ENCODE assay signal across 12 cellular contexts in the genomic region with DNA sequence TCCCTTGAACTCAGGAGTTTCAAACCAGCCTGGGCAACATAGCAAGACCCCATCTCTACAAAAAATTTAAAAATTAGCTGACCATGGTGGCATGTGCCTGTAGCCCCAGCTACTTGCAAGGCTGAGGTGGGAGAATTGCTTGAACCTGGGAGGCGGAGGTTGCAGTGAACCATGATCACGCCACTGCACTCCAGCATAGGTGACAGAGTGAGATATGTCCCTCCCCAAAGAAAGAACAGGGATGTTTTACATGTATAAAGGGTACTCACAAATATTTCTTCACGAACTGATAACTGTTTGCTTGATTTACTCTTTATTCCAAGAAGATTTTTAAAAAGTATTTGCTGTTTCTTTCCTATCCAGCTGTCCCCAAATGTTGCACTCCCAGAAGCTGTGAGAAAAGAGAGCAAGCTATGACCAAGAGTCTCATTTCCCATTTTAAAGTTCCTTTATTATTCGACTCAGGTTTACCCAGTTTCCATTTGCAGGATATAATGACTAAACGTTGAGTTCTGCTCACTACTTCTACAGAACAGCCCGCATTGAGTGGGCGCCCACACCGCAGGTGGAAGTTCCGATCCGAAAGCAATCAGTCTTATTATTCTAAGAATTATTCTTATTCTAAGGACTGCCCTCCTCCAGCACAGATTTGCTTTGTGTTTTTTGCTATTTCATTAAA.
DNase-seq lines count a peak whose midpoint lies in the region; ATAC-seq, FAIRE-seq and TF ChIP-seq lines count a peak whose summit lies in the region.
"Had no signal": no experiment of that assay in that cellular context is flagged by ENCODE, and none has a peak within 500 bp of the region (broad histone marks: within the 10 kb centered on the region; RNA-seq: fewer than 3 reads in every experiment).

No MANE protein-coding gene starts in this region.

- no peaks in the 10 kb centered on the region for H3K4me1 ChIP-seq in transverse colon

- H3K27ac Mint-ChIP-seq in T-cell = peak overlapping the region; percentile 28 to 40
- H3K27ac Mint-ChIP-seq: activated CD4-positive, alpha-beta memory T cell treated with anti-CD3 and anti-CD28 coated beads for 36 hours had no signal

- no peaks in the 10 kb centered on the region for H3K9me3 Mint-ChIP-seq in T-cell
- H3K9me3 Mint-ChIP-seq: activated CD4-positive, alpha-beta memory T cell treated with anti-CD3 and anti-CD28 coated beads for 36 hours had no signal

- no peak overlapping the region for H3K4me3 ChIP-seq in transverse colon

- no peak for TF ChIP-seq CTCF in GM10248 (IDR thresholded peaks at IDR 0.05; ENCODE audit: control extremely low read depth, extremely low read depth, low read depth, missing control alignments)
- TF ChIP-seq CTCF in transverse colon (IDR thresholded peaks at IDR 0.05) = no peak

- POLR2A ChIA-PET in GM10248 (lab: Yijun Ruan, JAX) (no interaction called here), T-cell (lab: Charles Lee) (no interaction called here)

- peak; percentile 76 for ATAC-seq in HG02798 (IDR thresholded peaks at IDR 0.05; ENCODE audit: poor library complexity, unreplicated experiment)
- ATAC-seq in T-cell (replicated peaks in 1 of 4) = no peak
- ATAC-seq in HG03097 (IDR thresholded peaks at IDR 0.05; ENCODE audit: low FRiP score, unreplicated experiment) = no peak

- no peak for TF ChIP-seq POLR2A in transverse colon (IDR thresholded peaks at IDR 0.05)

- CTCF ChIA-PET in GM10248 (lab: Yijun Ruan, JAX) = interaction anchor here (1.1 to 2.3 kb wide), 5 partner anchors 8 to 57 kb away, joined by 3 to 7 read pairs (median 5); no protein-coding TSS in a partner anchor
- CTCF ChIA-PET in T-cell (lab: Charles Lee) = no interaction called here

- peak; percentile 61 for FAIRE-seq in GM19239 (lab: Jason Lieb, UNC)

- TF ChIP-seq EP300 in transverse colon (IDR thresholded peaks at IDR 0.05; ENCODE audit: low read depth) = no peak

- H3K4me3 Mint-ChIP-seq in T-cell = no peak overlapping the region
- H3K4me3 Mint-ChIP-seq: activated CD4-positive, alpha-beta memory T cell treated with anti-CD3 and anti-CD28 coated beads for 36 hours; CD4-positive, CD25-positive, alpha-beta regulatory T cell had no signal

- intact Hi-C loops in transverse colon (cut with DNase I; ENCODE audit: low total_unique reads) = no loop called here

- H3K27ac ChIP-seq in transverse colon = peak overlapping the region in 1 of 4 donors; percentile 35

- in situ Hi-C loops in transverse colon (cut with MboI; ENCODE audit: low pct_ligation_motif_present in 1 of 4, low pct_unique_long_range_greater_than_20kb in 1 of 4, low sequenced_read_pairs in 3 of 4) = no loop called here

- H3K36me3 Mint-ChIP-seq in T-cell = peaks cover 50% of the 10 kb centered on the region

- DNase-seq in GM10248 (ENCODE audit: extremely low spot score) (peak; percentile 64), GM19239 (ENCODE audit: insufficient read length, low spot score) (no peak), T-cell (no peak), transverse colon (no peak), NCI-H82 (lab: John Stamatoyannopoulos, UW) (no peak), NCI-H1417 (lab: John Stamatoyannopoulos, UW) (no peak)
- DNase-seq: activated CD4-positive, alpha-beta memory T cell treated with anti-CD3 and anti-CD28 coated beads for 36 hours; aorta; CD4-positive, CD25-positive, alpha-beta regulatory T cell; NCI-H526 treated with DMSO at 0.1 percent for 48 hours had no signal

- H3K36me3 ChIP-seq in transverse colon = no peaks in the 10 kb centered on the region

- H3K9me3 ChIP-seq in transverse colon = no peaks in the 10 kb centered on the region

- no peaks in the 10 kb centered on the region for H3K27me3 ChIP-seq in transverse colon

- no peaks in the 10 kb centered on the region for H3K27me3 Mint-ChIP-seq in T-cell
- H3K27me3 Mint-ChIP-seq: activated CD4-positive, alpha-beta memory T cell treated with anti-CD3 and anti-CD28 coated beads for 36 hours; CD4-positive, CD25-positive, alpha-beta regulatory T cell had no signal

- 74 to 89% methylated on average over 10 of the region's 10 CpGs for WGBS in transverse colon (ENCODE audit: low coverage in 1 of 2), 2 donors

- H3K4me1 Mint-ChIP-seq in T-cell = peaks cover 14 to 17% (median 17%) of the 10 kb centered on the region in 3 donors
